1 cellular context compared by ENCODE assay signal in the genomic region with DNA sequence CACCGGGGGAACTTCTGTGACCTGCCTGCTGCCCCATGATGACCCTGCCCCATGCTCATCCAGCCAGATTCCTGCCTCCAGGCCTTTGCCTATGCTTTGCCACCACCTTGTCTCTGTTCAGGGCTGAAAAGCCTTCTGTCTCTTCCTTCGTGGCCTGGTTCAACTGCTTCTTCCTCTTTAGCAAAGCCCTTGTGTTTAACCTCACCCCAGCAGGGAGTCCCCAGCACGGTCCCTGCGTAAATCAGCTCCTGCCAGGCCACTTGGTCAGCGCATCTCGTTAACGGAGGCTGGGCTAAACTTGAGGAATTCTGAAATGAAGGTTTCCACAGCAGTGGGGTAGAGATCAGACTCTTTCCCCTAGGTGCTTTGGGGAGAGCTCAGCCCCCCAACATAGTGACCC.
TF ChIP-seq lines count a peak whose summit lies in the region.

No MANE protein-coding gene starts in this region.

TF ChIP-seq in H1, 55 proteins besides CTCF, POLR2A, EP300 and RAD21:
- TF ChIP-seq, protein P1, sequence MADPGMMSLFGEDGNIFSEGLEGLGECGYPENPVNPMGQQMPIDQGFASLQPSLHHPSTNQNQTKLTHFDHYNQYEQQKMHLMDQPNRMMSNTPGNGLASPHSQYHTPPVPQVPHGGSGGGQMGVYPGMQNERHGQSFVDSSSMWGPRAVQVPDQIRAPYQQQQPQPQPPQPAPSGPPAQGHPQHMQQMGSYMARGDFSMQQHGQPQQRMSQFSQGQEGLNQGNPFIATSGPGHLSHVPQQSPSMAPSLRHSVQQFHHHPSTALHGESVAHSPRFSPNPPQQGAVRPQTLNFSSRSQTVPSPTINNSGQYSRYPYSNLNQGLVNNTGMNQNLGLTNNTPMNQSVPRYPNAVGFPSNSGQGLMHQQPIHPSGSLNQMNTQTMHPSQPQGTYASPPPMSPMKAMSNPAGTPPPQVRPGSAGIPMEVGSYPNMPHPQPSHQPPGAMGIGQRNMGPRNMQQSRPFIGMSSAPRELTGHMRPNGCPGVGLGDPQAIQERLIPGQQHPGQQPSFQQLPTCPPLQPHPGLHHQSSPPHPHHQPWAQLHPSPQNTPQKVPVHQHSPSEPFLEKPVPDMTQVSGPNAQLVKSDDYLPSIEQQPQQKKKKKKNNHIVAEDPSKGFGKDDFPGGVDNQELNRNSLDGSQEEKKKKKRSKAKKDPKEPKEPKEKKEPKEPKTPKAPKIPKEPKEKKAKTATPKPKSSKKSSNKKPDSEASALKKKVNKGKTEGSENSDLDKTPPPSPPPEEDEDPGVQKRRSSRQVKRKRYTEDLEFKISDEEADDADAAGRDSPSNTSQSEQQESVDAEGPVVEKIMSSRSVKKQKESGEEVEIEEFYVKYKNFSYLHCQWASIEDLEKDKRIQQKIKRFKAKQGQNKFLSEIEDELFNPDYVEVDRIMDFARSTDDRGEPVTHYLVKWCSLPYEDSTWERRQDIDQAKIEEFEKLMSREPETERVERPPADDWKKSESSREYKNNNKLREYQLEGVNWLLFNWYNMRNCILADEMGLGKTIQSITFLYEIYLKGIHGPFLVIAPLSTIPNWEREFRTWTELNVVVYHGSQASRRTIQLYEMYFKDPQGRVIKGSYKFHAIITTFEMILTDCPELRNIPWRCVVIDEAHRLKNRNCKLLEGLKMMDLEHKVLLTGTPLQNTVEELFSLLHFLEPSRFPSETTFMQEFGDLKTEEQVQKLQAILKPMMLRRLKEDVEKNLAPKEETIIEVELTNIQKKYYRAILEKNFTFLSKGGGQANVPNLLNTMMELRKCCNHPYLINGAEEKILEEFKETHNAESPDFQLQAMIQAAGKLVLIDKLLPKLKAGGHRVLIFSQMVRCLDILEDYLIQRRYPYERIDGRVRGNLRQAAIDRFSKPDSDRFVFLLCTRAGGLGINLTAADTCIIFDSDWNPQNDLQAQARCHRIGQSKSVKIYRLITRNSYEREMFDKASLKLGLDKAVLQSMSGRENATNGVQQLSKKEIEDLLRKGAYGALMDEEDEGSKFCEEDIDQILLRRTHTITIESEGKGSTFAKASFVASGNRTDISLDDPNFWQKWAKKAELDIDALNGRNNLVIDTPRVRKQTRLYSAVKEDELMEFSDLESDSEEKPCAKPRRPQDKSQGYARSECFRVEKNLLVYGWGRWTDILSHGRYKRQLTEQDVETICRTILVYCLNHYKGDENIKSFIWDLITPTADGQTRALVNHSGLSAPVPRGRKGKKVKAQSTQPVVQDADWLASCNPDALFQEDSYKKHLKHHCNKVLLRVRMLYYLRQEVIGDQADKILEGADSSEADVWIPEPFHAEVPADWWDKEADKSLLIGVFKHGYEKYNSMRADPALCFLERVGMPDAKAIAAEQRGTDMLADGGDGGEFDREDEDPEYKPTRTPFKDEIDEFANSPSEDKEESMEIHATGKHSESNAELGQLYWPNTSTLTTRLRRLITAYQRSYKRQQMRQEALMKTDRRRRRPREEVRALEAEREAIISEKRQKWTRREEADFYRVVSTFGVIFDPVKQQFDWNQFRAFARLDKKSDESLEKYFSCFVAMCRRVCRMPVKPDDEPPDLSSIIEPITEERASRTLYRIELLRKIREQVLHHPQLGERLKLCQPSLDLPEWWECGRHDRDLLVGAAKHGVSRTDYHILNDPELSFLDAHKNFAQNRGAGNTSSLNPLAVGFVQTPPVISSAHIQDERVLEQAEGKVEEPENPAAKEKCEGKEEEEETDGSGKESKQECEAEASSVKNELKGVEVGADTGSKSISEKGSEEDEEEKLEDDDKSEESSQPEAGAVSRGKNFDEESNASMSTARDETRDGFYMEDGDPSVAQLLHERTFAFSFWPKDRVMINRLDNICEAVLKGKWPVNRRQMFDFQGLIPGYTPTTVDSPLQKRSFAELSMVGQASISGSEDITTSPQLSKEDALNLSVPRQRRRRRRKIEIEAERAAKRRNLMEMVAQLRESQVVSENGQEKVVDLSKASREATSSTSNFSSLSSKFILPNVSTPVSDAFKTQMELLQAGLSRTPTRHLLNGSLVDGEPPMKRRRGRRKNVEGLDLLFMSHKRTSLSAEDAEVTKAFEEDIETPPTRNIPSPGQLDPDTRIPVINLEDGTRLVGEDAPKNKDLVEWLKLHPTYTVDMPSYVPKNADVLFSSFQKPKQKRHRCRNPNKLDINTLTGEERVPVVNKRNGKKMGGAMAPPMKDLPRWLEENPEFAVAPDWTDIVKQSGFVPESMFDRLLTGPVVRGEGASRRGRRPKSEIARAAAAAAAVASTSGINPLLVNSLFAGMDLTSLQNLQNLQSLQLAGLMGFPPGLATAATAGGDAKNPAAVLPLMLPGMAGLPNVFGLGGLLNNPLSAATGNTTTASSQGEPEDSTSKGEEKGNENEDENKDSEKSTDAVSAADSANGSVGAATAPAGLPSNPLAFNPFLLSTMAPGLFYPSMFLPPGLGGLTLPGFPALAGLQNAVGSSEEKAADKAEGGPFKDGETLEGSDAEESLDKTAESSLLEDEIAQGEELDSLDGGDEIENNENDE (IDR thresholded peaks at IDR 0.05; ENCODE audit: insufficient replicate concordance, low read length) = no peak
- 0 out of 4 replicates have a peak, but pooled peaks of 1 of the 2 experiments have one; percentile 24 for TF ChIP-seq HDAC2 (IDR thresholded peaks at IDR 0.05; ENCODE audit: borderline replicate concordance in 1 of 2, low read depth in 2 of 2, low read length in 2 of 2)
